In genomic region chr19:27733551-27734266, GRCh38 we compare ENCODE assay signal across 23 cellular contexts.
"Had no signal": no experiment of that assay in that cellular context is flagged by ENCODE, and none has a peak within 500 bp of the region (broad histone marks: within the 10 kb centered on the region; RNA-seq: fewer than 3 reads in every experiment).

No MANE protein-coding gene starts in this region.

- H3K27ac ChIP-seq: thoracic aorta, upper lobe of right lung, WERI-Rb-1 had no signal

- H3K4me3 Mint-ChIP-seq: activated naive CD8-positive, alpha-beta T cell treated with anti-CD3 and anti-CD28 coated beads for 36 hours; activated T-cell treated with anti-CD3 and anti-CD28 coated beads, Interleukin-2, amount 50 U/mL, for 24 hours; activated T-helper 17 cell treated with anti-CD3 and anti-CD28 coated beads, Interleukin-2, amount 50 U/mL, for 72 hours; dendritic cell treated with granulocyte-macrophage colony-stimulating factor and Interleukin-4, amounts not matched to agents 40 ng/mL and 50 ng/mL, for 4 days; naive B cell; neural crest cell; T-cell; T-helper 2 cell treated with Interferon-gamma antibody and Interleukin-4, amounts not matched to agents 5 μg/mL and 100 μg/mL, for 36 hours had no signal

- H3K4me1 ChIP-seq: upper lobe of right lung had no signal

- ATAC-seq: activated T-helper 17 cell treated with anti-CD3 and anti-CD28 coated beads, Interleukin-2, amount 50 U/mL, for 72 hours; mucosa of descending colon; T-cell; upper lobe of right lung had no signal

- H3K27me3 Mint-ChIP-seq: activated naive CD8-positive, alpha-beta T cell treated with anti-CD3 and anti-CD28 coated beads for 36 hours; activated T-cell treated with anti-CD3 and anti-CD28 coated beads, Interleukin-2, amount 50 U/mL, for 24 hours; activated T-helper 17 cell treated with anti-CD3 and anti-CD28 coated beads, Interleukin-2, amount 50 U/mL, for 72 hours; dendritic cell treated with granulocyte-macrophage colony-stimulating factor and Interleukin-4, amounts not matched to agents 40 ng/mL and 50 ng/mL, for 4 days; naive B cell; T-cell had no signal

- H3K36me3 ChIP-seq: upper lobe of right lung had no signal

- H3K4me3 ChIP-seq: mucosa of descending colon, thoracic aorta, upper lobe of right lung had no signal

- H3K27me3 ChIP-seq: upper lobe of right lung had no signal

- H3K4me1 Mint-ChIP-seq: activated naive CD8-positive, alpha-beta T cell treated with anti-CD3 and anti-CD28 coated beads for 36 hours; activated T-helper 17 cell treated with anti-CD3 and anti-CD28 coated beads, Interleukin-2, amount 50 U/mL, for 72 hours; naive B cell; neural crest cell; T-cell had no signal

- DNase-seq: activated CD4-positive, alpha-beta T cell treated with anti-CD3 and anti-CD28 coated beads, Interleukin-2, amount 50 U/mL, for 1 hour; activated CD4-positive, CD25-positive, alpha-beta regulatory T cell treated with anti-CD3 and anti-CD28 coated beads, Interleukin-2, amount 50 U/mL, for 72 hours; activated naive CD4-positive, alpha-beta T cell treated with Interleukin-2 at 50 U/mL for 16 hours; activated naive CD8-positive, alpha-beta T cell treated with anti-CD3 and anti-CD28 coated beads for 36 hours; activated T-cell treated with anti-CD3 and anti-CD28 coated beads, Interleukin-2, amount 50 U/mL, for 24 hours; effector CD4-positive, alpha-beta T cell; foreskin fibroblast; kidney; mesenchymal stem cell; mucosa of descending colon; naive B cell; occipital lobe; posterior cingulate gyrus; stimulated activated CD4-positive, alpha-beta T cell treated with anti-CD3 and anti-CD28 coated beads, Interleukin-4, amount 100 ng/mL, for 24 hours; stimulated activated naive CD4-positive, alpha-beta T cell treated with Interleukin-2 at 50 U/mL for 16 hours; T-cell; upper lobe of right lung; WERI-Rb-1 had no signal

- H3K27ac Mint-ChIP-seq: activated naive CD8-positive, alpha-beta T cell treated with anti-CD3 and anti-CD28 coated beads for 36 hours; activated T-cell treated with anti-CD3 and anti-CD28 coated beads, Interleukin-2, amount 50 U/mL, for 24 hours; activated T-helper 17 cell treated with anti-CD3 and anti-CD28 coated beads, Interleukin-2, amount 50 U/mL, for 72 hours; dendritic cell treated with granulocyte-macrophage colony-stimulating factor and Interleukin-4, amounts not matched to agents 40 ng/mL and 50 ng/mL, for 4 days; naive B cell; T-cell; T-helper 2 cell treated with Interferon-gamma antibody and Interleukin-4, amounts not matched to agents 5 μg/mL and 100 μg/mL, for 36 hours had no signal
